ENCODE assay signal across 25 cellular contexts in the genomic region with DNA sequence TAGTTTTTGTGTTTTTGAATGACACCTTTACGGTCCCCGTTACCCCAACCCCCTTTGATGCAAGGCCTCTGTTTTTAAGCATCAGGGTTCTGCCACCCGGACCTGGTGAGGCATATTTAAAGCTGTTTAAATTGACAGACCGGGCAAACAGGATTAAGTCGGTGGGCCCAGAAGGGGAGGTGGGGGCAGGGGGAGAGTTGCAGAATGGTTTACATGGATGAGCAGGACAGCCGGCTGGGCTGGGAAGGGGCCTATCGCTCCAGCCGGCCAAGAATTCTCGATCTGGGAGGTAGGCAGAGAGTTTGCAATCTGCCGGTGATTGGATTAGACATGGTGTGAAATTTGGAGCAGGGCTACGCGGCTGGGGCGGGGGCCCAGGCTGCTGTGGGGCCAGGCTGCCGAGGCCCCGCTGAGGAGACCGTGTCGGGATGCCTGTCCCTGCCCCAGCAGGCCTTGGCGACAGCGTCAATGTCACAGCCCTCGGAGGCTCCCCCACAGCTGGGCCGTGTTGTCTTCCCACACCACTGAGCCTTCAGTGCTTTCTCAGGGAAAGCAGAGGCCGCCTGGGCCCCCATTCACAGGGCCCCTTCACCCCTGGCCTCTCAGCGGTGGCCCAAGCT.
"Had no signal": no experiment of that assay in that cellular context is flagged by ENCODE, and none has a peak within 500 bp of the region (broad histone marks: within the 10 kb centered on the region; RNA-seq: fewer than 3 reads in every experiment).

No MANE protein-coding gene starts in this region.

- H3K9me3 Mint-ChIP-seq: activated CD4-positive, alpha-beta memory T cell treated with anti-CD3 and anti-CD28 coated beads for 36 hours; activated T-cell treated with anti-CD3 and anti-CD28 coated beads, Interleukin-2, amount 50 U/mL, for 72 hours; stimulated activated effector memory CD8-positive, alpha-beta T cell treated with anti-CD3 and anti-CD28 coated beads, Interleukin-12 subunit alpha, Interleukin-12 subunit beta, amount 100 ng/mL, for 72 hours; stimulated activated naive CD8-positive, alpha-beta T cell treated with anti-CD3 and anti-CD28 coated beads, Interleukin-15, amount 100 ng/mL, for 72 hours had no signal

- ATAC-seq: activated naive CD4-positive, alpha-beta T cell treated with anti-CD3 and anti-CD28 coated beads, Interleukin-2, amount 50 U/mL, for 72 hours; activated T-cell treated with anti-CD3 and anti-CD28 coated beads, Interleukin-2, amount 50 U/mL, for 72 hours; gastrocnemius medialis; left cardiac atrium; mucosa of descending colon; stimulated activated effector memory CD8-positive, alpha-beta T cell treated with anti-CD3 and anti-CD28 coated beads, Interleukin-12 subunit alpha, Interleukin-12 subunit beta, amount 100 ng/mL, for 72 hours; stimulated activated naive CD8-positive, alpha-beta T cell treated with anti-CD3 and anti-CD28 coated beads, Interleukin-15, amount 100 ng/mL, for 72 hours; T-helper 17 cell had no signal

- H3K36me3 Mint-ChIP-seq: activated CD4-positive, alpha-beta memory T cell treated with anti-CD3 and anti-CD28 coated beads for 36 hours; activated naive CD4-positive, alpha-beta T cell treated with anti-CD3 and anti-CD28 coated beads, Interleukin-2, amount 50 U/mL, for 72 hours; stimulated activated effector memory CD8-positive, alpha-beta T cell treated with anti-CD3 and anti-CD28 coated beads, Interleukin-12 subunit alpha, Interleukin-12 subunit beta, amount 100 ng/mL, for 72 hours had no signal

- H3K36me3 ChIP-seq: colonic mucosa, esophagus squamous epithelium, gastrocnemius medialis, ovary, prostate gland, right atrium auricular region, tibial artery had no signal

- H3K27me3 Mint-ChIP-seq: activated CD4-positive, alpha-beta memory T cell treated with anti-CD3 and anti-CD28 coated beads for 36 hours; stimulated activated naive CD8-positive, alpha-beta T cell treated with anti-CD3 and anti-CD28 coated beads, Interleukin-15, amount 100 ng/mL, for 72 hours; T-helper 17 cell had no signal

- H3K4me3 Mint-ChIP-seq: activated CD4-positive, alpha-beta memory T cell treated with anti-CD3 and anti-CD28 coated beads for 36 hours; activated T-cell treated with anti-CD3 and anti-CD28 coated beads, Interleukin-2, amount 50 U/mL, for 72 hours; neural crest cell; stimulated activated effector memory CD8-positive, alpha-beta T cell treated with anti-CD3 and anti-CD28 coated beads, Interleukin-12 subunit alpha, Interleukin-12 subunit beta, amount 100 ng/mL, for 72 hours; T-helper 17 cell had no signal

- H3K4me3 ChIP-seq: colonic mucosa, esophagus squamous epithelium, gastrocnemius medialis, mucosa of descending colon, ovary, prostate gland, right atrium auricular region, skin epidermis, tibial artery had no signal

- DNase-seq: activated CD4-positive, alpha-beta memory T cell treated with anti-CD3 and anti-CD28 coated beads for 36 hours; activated CD4-positive, alpha-beta T cell treated with anti-CD3 and anti-CD28 coated beads for 4 hours; activated CD4-positive, CD25-positive, alpha-beta regulatory T cell; activated effector memory CD4-positive, alpha-beta T cell treated with anti-CD3 and anti-CD28 coated beads, Interleukin-2, amount 50 U/mL, for 16 hours; activated T-cell treated with anti-CD3 and anti-CD28 coated beads, Interleukin-2, amount 50 U/mL, for 72 hours; amniotic stem cell; colonic mucosa; dorsolateral prefrontal cortex; esophagus squamous epithelium; gastrocnemius medialis; head of caudate nucleus; left cardiac atrium; mesenchymal stem cell; mucosa of descending colon; ovary; stimulated activated CD4-positive, alpha-beta T cell treated with anti-CD3 and anti-CD28 coated beads, Interleukin-1b, Interleukin-23, amount 100 ng/mL, for 48 hours; stimulated activated naive CD8-positive, alpha-beta T cell treated with anti-CD3 and anti-CD28 coated beads, Interleukin-15, amount 100 ng/mL, for 72 hours; T-helper 17 cell; tibial artery had no signal

- H3K27me3 ChIP-seq: colonic mucosa, ovary, right atrium auricular region had no signal

- H3K4me1 ChIP-seq: colonic mucosa, esophagus squamous epithelium, gastrocnemius medialis, prostate gland, right atrium auricular region, tibial artery had no signal

- H3K9me3 ChIP-seq: colonic mucosa, esophagus squamous epithelium, gastrocnemius medialis, mucosa of descending colon, ovary, prostate gland, right atrium auricular region, tibial artery had no signal

- H3K27ac Mint-ChIP-seq: activated CD4-positive, alpha-beta memory T cell treated with anti-CD3 and anti-CD28 coated beads for 36 hours; activated T-cell treated with anti-CD3 and anti-CD28 coated beads, Interleukin-2, amount 50 U/mL, for 72 hours; stimulated activated effector memory CD8-positive, alpha-beta T cell treated with anti-CD3 and anti-CD28 coated beads, Interleukin-12 subunit alpha, Interleukin-12 subunit beta, amount 100 ng/mL, for 72 hours; T-helper 17 cell had no signal

- H3K27ac ChIP-seq: colonic mucosa, esophagus squamous epithelium, gastrocnemius medialis, ovary, prostate gland, right atrium auricular region, skin epidermis, tibial artery had no signal
